8 cellular contexts compared by ENCODE assay signal in the genomic region with DNA sequence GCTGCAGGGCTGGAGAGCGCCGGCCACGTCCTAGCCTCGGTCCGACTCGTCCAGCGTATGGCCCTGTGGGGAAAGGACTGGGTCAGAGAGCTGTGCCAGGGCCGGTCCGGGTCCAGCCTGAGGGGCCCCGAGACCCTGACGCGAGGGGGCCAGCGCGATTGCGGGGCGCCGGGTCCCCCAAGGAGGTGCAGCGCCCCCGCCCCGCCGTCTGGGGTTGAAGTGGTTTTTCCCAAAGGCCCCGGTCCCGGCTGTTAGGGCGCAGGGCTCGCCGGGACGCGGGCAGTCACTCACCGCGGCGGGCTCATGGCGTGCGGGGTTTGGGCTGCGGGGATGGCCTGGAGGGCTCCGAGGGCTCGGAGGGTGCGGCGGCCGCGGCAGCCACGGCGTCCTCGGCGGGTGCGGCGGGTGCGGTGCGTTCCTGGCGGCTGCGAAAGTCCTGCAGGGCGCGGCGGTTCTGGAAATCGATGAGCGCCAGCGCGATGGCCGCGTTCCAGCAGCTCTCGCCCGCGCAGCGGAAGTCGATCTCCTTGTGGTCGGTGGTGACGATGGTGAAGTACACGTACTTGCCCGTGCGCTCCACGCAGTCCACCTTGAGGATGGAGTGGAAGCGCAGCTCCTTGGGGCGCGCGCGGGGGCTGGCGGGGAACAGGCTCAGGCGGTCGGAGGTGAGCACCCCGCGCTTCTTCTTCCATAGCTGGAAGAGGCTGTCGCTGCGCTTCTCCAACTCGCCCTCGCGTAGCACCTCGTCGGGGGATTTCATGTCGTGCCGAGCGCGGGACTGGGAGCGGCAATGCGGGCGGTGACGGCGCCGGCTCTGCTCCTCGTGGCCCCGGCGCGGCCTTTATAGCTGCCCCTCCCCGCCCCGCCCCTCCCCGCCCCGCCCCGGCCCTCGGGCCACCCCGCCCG. TPM values are rescaled to one million over a fixed set of nuclear protein-coding genes. Genes with fewer than 3 reads are reported as not detected.
DNase-seq lines count a peak whose midpoint lies in the region; ATAC-seq and TF ChIP-seq lines count a peak whose summit lies in the region.

A gene with protein sequence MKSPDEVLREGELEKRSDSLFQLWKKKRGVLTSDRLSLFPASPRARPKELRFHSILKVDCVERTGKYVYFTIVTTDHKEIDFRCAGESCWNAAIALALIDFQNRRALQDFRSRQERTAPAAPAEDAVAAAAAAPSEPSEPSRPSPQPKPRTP (minus strand): TSS at position 816 of the 906 bp plus-strand sequence. CDS start 56 bp downstream, at position 760.

- peak within 1 kb of the TSS; percentile 75 for H3K4me3 ChIP-seq in endodermal cell (ENCODE audit: low read length)

- H3K9me3 Mint-ChIP-seq in endodermal cell (no peaks in the 10 kb centered on the region), mesothelial cell of epicardium (no peaks in the 10 kb centered on the region)

- peaks cover 33% of the 10 kb centered on the region for H3K27me3 ChIP-seq in endodermal cell (ENCODE audit: control insufficient read depth, insufficient read depth, low read length, poor library complexity, severe bottlenecking)

- TF ChIP-seq CTCF in endodermal cell (conservative IDR thresholded peaks at IDR 0.05) (no peak), mesothelial cell of epicardium (IDR thresholded peaks at IDR 0.05; ENCODE audit: unreplicated experiment) (no peak)

- peak within 1 kb of the TSS; percentile 76 for H3K27ac Mint-ChIP-seq in endodermal cell
- H3K27ac Mint-ChIP-seq in mesothelial cell of epicardium, result no peak within 1 kb of the TSS

- no peaks in the 10 kb centered on the region for H3K36me3 ChIP-seq in endodermal cell (ENCODE audit: control insufficient read depth, insufficient read depth, low read length)

- 1% methylated on average over 51 to 105 of the region's 109 CpGs for WGBS in endodermal cell (ENCODE audit: insufficient coverage in 1 of 2, insufficient read length in 1 of 2), 2 experiments

- peak within 1 kb of the TSS; percentile 38 for H3K9ac ChIP-seq in endodermal cell (ENCODE audit: extremely low read depth, low read length, poor library complexity, severe bottlenecking)

- H3K4me3 Mint-ChIP-seq in endodermal cell (peak within 1 kb of the TSS; percentile 63), mesothelial cell of epicardium (peak within 1 kb of the TSS; percentile 71)

- H3K4me1 Mint-ChIP-seq in endodermal cell (peaks cover 8% of the 10 kb centered on the region), mesothelial cell of epicardium (peaks cover 11% of the 10 kb centered on the region)

- no peaks in the 10 kb centered on the region for H3K4me1 ChIP-seq in endodermal cell (ENCODE audit: control insufficient read depth, insufficient read depth, low read length)

- H3K36me3 Mint-ChIP-seq in endodermal cell (ENCODE audit: low read depth) (no peaks in the 10 kb centered on the region), mesothelial cell of epicardium (no peaks in the 10 kb centered on the region)

- H3K27me3 Mint-ChIP-seq in endodermal cell (ENCODE audit: insufficient read depth), result peaks cover 38% of the 10 kb centered on the region
- peaks cover 64% of the 10 kb centered on the region for H3K27me3 Mint-ChIP-seq in mesothelial cell of epicardium (ENCODE audit: low read depth)

- DNase-seq in Daoy (ENCODE audit: low read depth) (peak; percentile 76), NCI-H146 (lab: John Stamatoyannopoulos, UW) (peak; percentile 76), endodermal cell (peak; percentile 87), mesothelial cell of epicardium (ENCODE audit: low spot score in 2 of 2, unreplicated experiment in 2 of 2) (peak in 1 of 2 experiments; percentile 14)
- peak; percentile 70 to 78 for DNase-seq in activated CD4-positive, alpha-beta T cell treated with anti-CD3 and anti-CD28 coated beads, Interleukin-2, amount 50 U/mL, for 48 hours
- peak; percentile 71 for DNase-seq in stimulated activated naive CD8-positive, alpha-beta T cell treated with anti-CD3 and anti-CD28 coated beads, Interleukin-15, Interleukin-2, amounts not matched to agents 100 U/mL and 50 U/mL, for 24 hours

- H3K9me3 ChIP-seq in endodermal cell (ENCODE audit: control insufficient read depth, low read length), result no peaks in the 10 kb centered on the region

- H3K27ac ChIP-seq in endodermal cell (ENCODE audit: low read depth, low read length), result no peak within 1 kb of the TSS

- ATAC-seq in stimulated activated naive CD8-positive, alpha-beta T cell treated with anti-CD3 and anti-CD28 coated beads, Interleukin-15, Interleukin-2, amounts not matched to agents 100 U/mL and 50 U/mL, for 24 hours, result peak; percentile 30
- no peak for ATAC-seq in HG02623 (IDR thresholded peaks at IDR 0.05; ENCODE audit: unreplicated experiment)
- no peak for ATAC-seq in GM19328 (IDR thresholded peaks at IDR 0.05; ENCODE audit: unreplicated experiment)

RNA-seq across cellular contexts. Expression of the gene that starts here (rescaled TPM):
- total RNA-seq in Daoy (2014; rRNA removed; shearing (Covaris generic)), result 3.9 and 6.4 TPM in 2 replicates
- total RNA-seq in endodermal cell (1 to 10 TPM; 3.0 to 5.1 TPM), mesothelial cell of epicardium (1.3 to 1.9 TPM (median 1.5 TPM) in 3 replicates)
- 4.5 TPM for polyA plus RNA-seq in endodermal cell (2013, experiment 1 of 2)
- polyA plus RNA-seq in endodermal cell (2013, experiment 2 of 2), result 5.4 TPM
